In genomic region chr2:208265371-208265806, GRCh38 we compare ENCODE assay signal across 8 cellular contexts. TPM values are rescaled to one million over a fixed set of nuclear protein-coding genes. Genes with fewer than 3 reads are reported as not detected.
A peak's percentile ranks its signal among the peaks of the same experiment; 100 is the strongest.
DNase-seq lines count a peak whose midpoint lies in the region; FAIRE-seq and TF ChIP-seq lines count a peak whose summit lies in the region.

No MANE protein-coding gene starts in this region.

- H3K4me2 ChIP-seq in Loucy (ENCODE audit: low read depth, low read length, poor library complexity, severe bottlenecking) (peak overlapping the region; percentile 87), endothelial cell of umbilical vein (ENCODE audit: insufficient read depth, low read length) (peak overlapping the region; percentile 89)

- TF ChIP-seq POLR2A in H54 (IDR thresholded peaks at IDR 0.05; ENCODE audit: low read depth, low read length) = no peak
- TF ChIP-seq POLR2A in endothelial cell of umbilical vein (IDR thresholded peaks at IDR 0.05; ENCODE audit: low read depth, low read length) = peak; percentile 12
- no peak for TF ChIP-seq POLR2A in transverse colon (IDR thresholded peaks at IDR 0.05)

- H3K9ac ChIP-seq in Loucy (ENCODE audit: low read depth, low read length, poor library complexity, severe bottlenecking) (peak overlapping the region; percentile 90), endothelial cell of umbilical vein (replicated peaks; ENCODE audit: extremely low read depth, insufficient read depth, low read length) (peak overlapping the region; percentile 58), muscle layer of colon (ENCODE audit: low read length) (peak overlapping the region; percentile 52)

- H3K79me2 ChIP-seq in Loucy (ENCODE audit: insufficient read depth, low read length) = peaks cover 40% of the 10 kb centered on the region
- peaks cover 38% of the 10 kb centered on the region for H3K79me2 ChIP-seq in endothelial cell of umbilical vein (ENCODE audit: control insufficient read depth, insufficient read depth, low read length)

- dilution Hi-C loops in endothelial cell of umbilical vein (cut with MboI; ENCODE audit: extremely low pct_ligation_motif_present, low sequenced_read_pairs) = no loop called here

- CTCF ChIA-PET in endothelial cell of umbilical vein (lab: Charles Lee) = interaction anchor here (2.5 to 3.2 kb wide), 2 partner anchors 12 to 89 kb away, joined by 8 to 62 read pairs; partner anchors contain the start of gene IDH1

- BruUV-seq in endothelial cell of umbilical vein (replicated peaks; lab: Mats Ljungman, UMichigan) = TSS peak; percentile 81

- peak overlapping the region; percentile 80 for H3K4me3 ChIP-seq in Loucy (ENCODE audit: low read length, poor library complexity, severe bottlenecking)
- peak overlapping the region; percentile 13 to 94 (median 92) for H3K4me3 ChIP-seq in endothelial cell of umbilical vein (replicated peaks in 1 of 3; ENCODE audit: insufficient read depth in 1 of 3, low read depth in 1 of 3, low read length in 3 of 3)
- H3K4me3 ChIP-seq in muscle layer of colon (ENCODE audit: low read depth in 1 of 2, low read length in 2 of 2) = peak overlapping the region; percentile 83 to 89
- H3K4me3 ChIP-seq in transverse colon = peak overlapping the region; percentile 13 to 97 (median 92)

- peaks cover 10% of the 10 kb centered on the region; the same call in 1 of the 2 replicates for H3F3A ChIP-seq in Loucy (ENCODE audit: low read depth)

- FAIRE-seq in H54 (lab: Jason Lieb, UNC) (no peak), endothelial cell of umbilical vein (lab: Jason Lieb, UNC) (peak; percentile 80)

- peak; percentile 7 for DNase-seq in NCI-H510A (lab: John Stamatoyannopoulos, UW)
- no peak for DNase-seq in NCI-H510A treated with DMSO at 0.1 percent for 48 hours (lab: John Stamatoyannopoulos, UW)
- peak; percentile 10 for DNase-seq in H54 (ENCODE audit: insufficient read length, low spot score)
- DNase-seq in activated CD4-positive, alpha-beta T cell treated with anti-CD3 and anti-CD28 coated beads, Interleukin-2, amount 10 ng/mL, durations not matched to agents 24 days and 14 days = peak; percentile 81
- DNase-seq in endothelial cell of umbilical vein (ENCODE audit: low read depth, low spot score) = no peak
- peak; percentile 36 for DNase-seq in transverse colon

- peak overlapping the region; percentile 94 for H3K27ac Mint-ChIP-seq in activated CD4-positive, alpha-beta T cell treated with anti-CD3 and anti-CD28 coated beads, Interleukin-2, amount 10 ng/mL, durations not matched to agents 24 days and 14 days

- H3K27me3 Mint-ChIP-seq in activated CD4-positive, alpha-beta T cell treated with anti-CD3 and anti-CD28 coated beads, Interleukin-2, amount 10 ng/mL, durations not matched to agents 24 days and 14 days = no peaks in the 10 kb centered on the region

- in situ Hi-C loops in transverse colon (cut with MboI; ENCODE audit: low pct_ligation_motif_present in 1 of 4, low pct_unique_long_range_greater_than_20kb in 1 of 4, low sequenced_read_pairs in 3 of 4) = loop anchor here in 1 of 4 donors (25.0 kb wide), 3 partner anchors 653 to 1503 kb away; partner anchors contain the start of genes CREB1, FASTKD2 and MDH1B

- H3K4me1 ChIP-seq in Loucy (ENCODE audit: insufficient read depth, low read length, poor library complexity, severe bottlenecking) = peaks cover 41% of the 10 kb centered on the region
- H3K4me1 ChIP-seq in endothelial cell of umbilical vein (ENCODE audit: control insufficient read depth, extremely low read depth, insufficient read depth, low read length) = peaks cover 24% of the 10 kb centered on the region
- peaks cover 9% of the 10 kb centered on the region for H3K4me1 ChIP-seq in muscle layer of colon (ENCODE audit: insufficient read depth, low read length)
- peaks cover 11 to 36% (median 17%) of the 10 kb centered on the region in 4 donors for H3K4me1 ChIP-seq in transverse colon

- POLR2A ChIA-PET in endothelial cell of umbilical vein (lab: Charles Lee) = interaction anchor here (0.6 to 1.2 kb wide), 3 partner anchors 11 to 240 kb away, joined by 3 to 8 read pairs (median 3); partner anchors contain the start of genes IDH1 and PLEKHM3

- H3K9me2 ChIP-seq in Loucy (replicated peaks; ENCODE audit: low read depth, low read length) = no peaks in the 10 kb centered on the region

- peak overlapping the region; percentile 95 for H3K4me3 Mint-ChIP-seq in activated CD4-positive, alpha-beta T cell treated with anti-CD3 and anti-CD28 coated beads, Interleukin-2, amount 10 ng/mL, durations not matched to agents 24 days and 14 days

- intact Hi-C loops in activated CD4-positive, alpha-beta T cell treated with anti-CD3 and anti-CD28 coated beads, Interleukin-2, amount 10 ng/mL, durations not matched to agents 24 days and 14 days (cut with micrococcal nuclease) = loop anchor here (5.0 kb wide), 2 partner anchors 238 to 1098 kb away; partner anchors contain the start of genes KLF7 and PLEKHM3
- intact Hi-C loops in endothelial cell of umbilical vein (cut with micrococcal nuclease) = no loop called here
- intact Hi-C loops in transverse colon (cut with DNase I; ENCODE audit: low total_unique reads) = no loop called here

- no peaks in the 10 kb centered on the region for H3K27me3 ChIP-seq in Loucy (ENCODE audit: insufficient read depth, low read length, poor library complexity, severe bottlenecking)
- no peaks in the 10 kb centered on the region for H3K27me3 ChIP-seq in endothelial cell of umbilical vein (ENCODE audit: control insufficient read depth in 2 of 2, insufficient read depth in 2 of 2, low read length in 2 of 2)
- H3K27me3 ChIP-seq in muscle layer of colon (ENCODE audit: control insufficient read depth in 1 of 2, insufficient read depth in 2 of 2, low read length in 2 of 2) = no peaks in the 10 kb centered on the region
- H3K27me3 ChIP-seq in transverse colon = no peaks in the 10 kb centered on the region

- H3K9me3 Mint-ChIP-seq in activated CD4-positive, alpha-beta T cell treated with anti-CD3 and anti-CD28 coated beads, Interleukin-2, amount 10 ng/mL, durations not matched to agents 24 days and 14 days = no peaks in the 10 kb centered on the region

- TF ChIP-seq EP300 in transverse colon (IDR thresholded peaks at IDR 0.05; ENCODE audit: low read depth) = no peak

- H4K20me1 ChIP-seq in Loucy (ENCODE audit: insufficient read depth, low read length, poor library complexity, severe bottlenecking) = peaks cover 24% of the 10 kb centered on the region
- no peaks in the 10 kb centered on the region for H4K20me1 ChIP-seq in endothelial cell of umbilical vein (replicated peaks; ENCODE audit: control insufficient read depth, extremely low read depth, insufficient read depth, low read length)

- H3K36me3 Mint-ChIP-seq in activated CD4-positive, alpha-beta T cell treated with anti-CD3 and anti-CD28 coated beads, Interleukin-2, amount 10 ng/mL, durations not matched to agents 24 days and 14 days (ENCODE audit: low read depth) = peaks cover 16% of the 10 kb centered on the region

- H3K27ac ChIP-seq in endothelial cell of umbilical vein (ENCODE audit: insufficient read depth, low read depth, low read length) (peak overlapping the region; percentile 85), muscle layer of colon (ENCODE audit: low read depth, low read length) (peak overlapping the region; percentile 69), transverse colon (peak overlapping the region; percentile 94 to 99 (median 98))

- H3K36me3 ChIP-seq in Loucy (ENCODE audit: insufficient read depth, low read length) (no peaks in the 10 kb centered on the region), endothelial cell of umbilical vein (ENCODE audit: control insufficient read depth in 2 of 2, extremely low read depth in 1 of 2, insufficient read depth in 2 of 2, low read length in 2 of 2) (no peaks in the 10 kb centered on the region), muscle layer of colon (ENCODE audit: insufficient read depth, low read length) (no peaks in the 10 kb centered on the region), transverse colon (no peaks in the 10 kb centered on the region)

- no peaks in the 10 kb centered on the region for H3K9me1 ChIP-seq in endothelial cell of umbilical vein (replicated peaks; ENCODE audit: control insufficient read depth, extremely low read depth, insufficient read depth, low read length)

- H3K4me1 Mint-ChIP-seq in activated CD4-positive, alpha-beta T cell treated with anti-CD3 and anti-CD28 coated beads, Interleukin-2, amount 10 ng/mL, durations not matched to agents 24 days and 14 days = peaks cover 35% of the 10 kb centered on the region

- H3K9me3 ChIP-seq in Loucy (ENCODE audit: insufficient read depth, low read depth, low read length) = peaks cover 3% of the 10 kb centered on the region; the same call in 1 of the 2 replicates
- no peaks in the 10 kb centered on the region for H3K9me3 ChIP-seq in endothelial cell of umbilical vein (replicated peaks; ENCODE audit: control insufficient read depth, insufficient read depth, low read length)
- H3K9me3 ChIP-seq in muscle layer of colon (ENCODE audit: low read length) = no peaks in the 10 kb centered on the region
- H3K9me3 ChIP-seq in transverse colon = no peaks in the 10 kb centered on the region

- H2AFZ ChIP-seq in Loucy (ENCODE audit: low read length) (peak overlapping the region; percentile 39; the same call in 1 of the 2 replicates), endothelial cell of umbilical vein (ENCODE audit: low read depth, low read length) (peak overlapping the region; percentile 85)

- WGBS in transverse colon (ENCODE audit: low coverage in 1 of 2), 2 donors = 4 to 11% methylated on average over 9 of the region's 9 CpGs

- TF ChIP-seq CTCF in Loucy (conservative IDR thresholded peaks at IDR 0.05; ENCODE audit: low read length) = no peak
- no peak for TF ChIP-seq CTCF in endothelial cell of umbilical vein (IDR thresholded peaks at IDR 0.05; ENCODE audit: extremely low read depth in 1 of 2, insufficient read depth in 1 of 2, low read depth in 1 of 2, low read length in 2 of 2)
- no peak for TF ChIP-seq CTCF in transverse colon (IDR thresholded peaks at IDR 0.05)

RNA-seq across cellular contexts. Expression of gene PIKFYVE, which starts 0.7 kb away (rescaled TPM):
- 27.3 and 29.4 TPM in 2 replicates for total RNA-seq in activated CD4-positive, alpha-beta T cell treated with anti-CD3 and anti-CD28 coated beads, Interleukin-2, amount 10 ng/mL, durations not matched to agents 24 days and 14 days
- total RNA-seq in endothelial cell of umbilical vein (28.2 and 28.5 TPM in 2 replicates), transverse colon (10 to 100 TPM; 11.9 to 35.6 (median 18.0) TPM)
- polyA plus RNA-seq in endothelial cell of umbilical vein = 7.2 and 9.0 TPM in 2 replicates
- polyA plus RNA-seq in endothelial cell of umbilical vein (2011; cell fraction: cytosol; rRNA removed) = 7.1 and 8.4 TPM in 2 replicates
- polyA plus RNA-seq in endothelial cell of umbilical vein (2011; cell fraction: nucleus; rRNA removed) = 34.7 and 40.2 TPM in 2 replicates
- polyA plus RNA-seq in endothelial cell of umbilical vein (2012) = 12.9 and 16.8 TPM in 2 replicates
- polyA minus RNA-seq in endothelial cell of umbilical vein = 45.5 and 51.5 TPM in 2 replicates
- 10.7 TPM for polyA minus RNA-seq in endothelial cell of umbilical vein (2011; cell fraction: cytosol; rRNA and poly(A)+ RNA removed)
- polyA minus RNA-seq in endothelial cell of umbilical vein (2011; cell fraction: nucleus; rRNA and poly(A)+ RNA removed) = 83.9 and 109 TPM in 2 replicates

RNA-seq across cellular contexts. Expression of gene IDH1, which starts 10.5 kb away (rescaled TPM):
- 25.4 and 26.0 TPM in 2 replicates for total RNA-seq in activated CD4-positive, alpha-beta T cell treated with anti-CD3 and anti-CD28 coated beads, Interleukin-2, amount 10 ng/mL, durations not matched to agents 24 days and 14 days
- total RNA-seq in endothelial cell of umbilical vein (107 and 124 TPM in 2 replicates), transverse colon (100 to 1,000 TPM in 3 of 4 donors, 10 to 100 TPM in 1; 47.9 to 164 (median 136) TPM)
- 47.1 and 63.1 TPM in 2 replicates for polyA plus RNA-seq in endothelial cell of umbilical vein
- polyA plus RNA-seq in endothelial cell of umbilical vein (2011; cell fraction: cytosol; rRNA removed) = 68.2 and 73.1 TPM in 2 replicates
- 62.7 and 74.5 TPM in 2 replicates for polyA plus RNA-seq in endothelial cell of umbilical vein (2011; cell fraction: nucleus; rRNA removed)
- 71.6 and 113 TPM in 2 replicates for polyA plus RNA-seq in endothelial cell of umbilical vein (2012)
- polyA minus RNA-seq in endothelial cell of umbilical vein = 68.8 and 83.5 TPM in 2 replicates
- polyA minus RNA-seq in endothelial cell of umbilical vein (2011; cell fraction: cytosol; rRNA and poly(A)+ RNA removed) = 53.1 TPM
- polyA minus RNA-seq in endothelial cell of umbilical vein (2011; cell fraction: nucleus; rRNA and poly(A)+ RNA removed) = 32.4 and 43.9 TPM in 2 replicates

Comparison
In these comparisons a context has a peak if more than half of its experiments do, and no peak if none do; other contexts are left out.
1. DNase-seq: peak in NCI-H510A (single experiment), H54 (single experiment), activated CD4-positive, alpha-beta T cell treated with anti-CD3 and anti-CD28 coated beads, Interleukin-2, amount 10 ng/mL, durations not matched to agents 24 days and 14 days (single experiment) and transverse colon (single experiment); none in NCI-H510A treated with DMSO at 0.1 percent for 48 hours (single experiment) and endothelial cell of umbilical vein (single experiment).
2. Peak in every context shown above with its lines, with median percentiles within 50 percentile points of each other: H3K4me3 ChIP-seq, H3K9ac ChIP-seq and H3K27ac ChIP-seq.